Comparison of ENCODE assay signal across 14 cellular contexts in genomic region chr1:196991919-196992651, GRCh38. TPM values are rescaled to one million over a fixed set of nuclear protein-coding genes. Genes with fewer than 3 reads are reported as not detected.
DNase-seq lines count a peak whose midpoint lies in the region; ATAC-seq and TF ChIP-seq lines count a peak whose summit lies in the region.
"Not testable (repeated sequence)": the region's sequence is repeated elsewhere in the genome, so short reads cannot be mapped to it uniquely, and the experiment has no call there.
"Had no signal": no experiment of that assay in that cellular context is flagged by ENCODE, and none has a peak within 500 bp of the region (broad histone marks: within the 10 kb centered on the region; RNA-seq: fewer than 3 reads in every experiment).

No MANE protein-coding gene starts in this region.

- not testable (repeated sequence) for H3F3A ChIP-seq in PC-3 (ENCODE audit: low read length, unreplicated experiment); neural progenitor cell (ENCODE audit: low read depth)

- H3K36me3 Mint-ChIP-seq in MCF 10A (ENCODE audit: insufficient read depth, unreplicated experiment); neural progenitor cell: not testable (repeated sequence)

- intact Hi-C loops in PC-3 (cut with micrococcal nuclease); MCF 10A (cut with micrococcal nuclease): not testable (repeated sequence)

- not testable (repeated sequence) for BruUV-seq in PC-3 (replicated peaks; lab: Mats Ljungman, UMichigan); MCF 10A (replicated peaks; lab: Mats Ljungman, UMichigan)

- H3K9me2 ChIP-seq in PC-3 (replicated peaks; ENCODE audit: low read length), result not testable (repeated sequence)

- not testable (repeated sequence) for H3K4me1 Mint-ChIP-seq in MCF 10A (ENCODE audit: insufficient read depth, unreplicated experiment); neural progenitor cell

- DNase-seq in M059J (ENCODE audit: low read depth) (peak; percentile 59), NCI-H2227 (lab: John Stamatoyannopoulos, UW; ENCODE audit: unreplicated experiment) (peak; percentile 87), PC-3 (peak; percentile 55), MCF 10A (ENCODE audit: unreplicated experiment) (peak; percentile 26), neural progenitor cell (ENCODE audit: low spot score) (peak; percentile 92)

- peak overlapping the region; percentile 63 for H3K9ac ChIP-seq in ES-I3 (ENCODE audit: low read depth, low read length)
- H3K9ac ChIP-seq in PC-3 (ENCODE audit: low read length); iPS-20b (ENCODE audit: low read depth, low read length); neural progenitor cell: not testable (repeated sequence)

- peak; percentile 75; the same call in 1 of the 2 replicates for ATAC-seq in PC-3

- not testable (repeated sequence) for TF ChIP-seq CTCF in PC-3 (conservative IDR thresholded peaks at IDR 0.05; ENCODE audit: low read depth, low read length); MCF 10A (IDR thresholded peaks at IDR 0.05; ENCODE audit: unreplicated experiment)
- peak; percentile 7 for TF ChIP-seq CTCF in neural progenitor cell (IDR thresholded peaks at IDR 0.05)

- H2AFZ ChIP-seq in PC-3 (ENCODE audit: low read length), result 0 out of 2 replicates have a peak overlapping the region, but pooled peaks have one; percentile 45
- H2AFZ ChIP-seq in neural progenitor cell (replicated peaks), result peak overlapping the region; percentile 92

- not testable (repeated sequence) for H3K4me3 ChIP-seq in PC-3 (ENCODE audit: low read length)
- H3K4me3 ChIP-seq in iPS-20b (ENCODE audit: low read length) (peak overlapping the region; percentile 28; the same call in 1 of the 2 replicates), neural progenitor cell (peak overlapping the region; percentile 12)

- CTCF ChIA-PET in PC-3 (lab: Charles Lee), result not testable (repeated sequence)
- CTCF ChIA-PET in MCF 10A (lab: Yijun Ruan, JAX), result interaction anchor here (0.7 to 1.0 kb wide), 2 partner anchors 8 to 9 kb away, joined by 3 to 4 read pairs; no protein-coding TSS in a partner anchor

- H3K27me3 ChIP-seq in PC-3 (ENCODE audit: low read length); iPS-20b (ENCODE audit: insufficient read depth, low read length); neural progenitor cell: not testable (repeated sequence)

- H3K27ac Mint-ChIP-seq in MCF 10A (ENCODE audit: low read depth, unreplicated experiment), result not testable (repeated sequence)
- peak overlapping the region; percentile 92 for H3K27ac Mint-ChIP-seq in neural progenitor cell

- H3K36me3 ChIP-seq in ES-I3 (ENCODE audit: insufficient read depth, low read length); PC-3 (ENCODE audit: low read depth, low read length); iPS-20b (ENCODE audit: insufficient read depth, low read depth, low read length); neural progenitor cell: not testable (repeated sequence)

- not testable (repeated sequence) for H3K27me3 Mint-ChIP-seq in MCF 10A (ENCODE audit: insufficient read depth, unreplicated experiment); neural progenitor cell (ENCODE audit: insufficient read depth, low read depth)

- not testable (repeated sequence) for H3K27ac ChIP-seq in PC-3 (ENCODE audit: low read length); iPS-20b (ENCODE audit: low read length); neural progenitor cell

- H3K9me3 ChIP-seq in ES-I3 (ENCODE audit: control insufficient read depth, insufficient read depth, low read length); PC-3 (ENCODE audit: low read length); iPS-20b (ENCODE audit: insufficient read depth, low read depth, low read length); neural progenitor cell (ENCODE audit: low read depth): not testable (repeated sequence)

- POLR2A ChIA-PET in PC-3 (lab: Charles Lee; ENCODE audit: unreplicated experiment); MCF 10A (lab: Yijun Ruan, JAX): not testable (repeated sequence)

- H4K20me1 ChIP-seq in PC-3 (ENCODE audit: low read length); neural progenitor cell (ENCODE audit: low read depth): not testable (repeated sequence)

- not testable (repeated sequence) for H3K4me2 ChIP-seq in PC-3 (ENCODE audit: low read length)
- H3K4me2 ChIP-seq in neural progenitor cell, result peak overlapping the region; percentile 57

- H3K9me3 Mint-ChIP-seq in MCF 10A (ENCODE audit: unreplicated experiment); neural progenitor cell: not testable (repeated sequence)

- not testable (repeated sequence) for H3K79me2 ChIP-seq in PC-3 (ENCODE audit: low read length); neural progenitor cell (ENCODE audit: low read depth)

- H3K4me3 Mint-ChIP-seq in MCF 10A (ENCODE audit: unreplicated experiment), result not testable (repeated sequence)
- peak overlapping the region; percentile 38 for H3K4me3 Mint-ChIP-seq in neural progenitor cell

- not testable (repeated sequence) for H3K4me1 ChIP-seq in ES-I3 (ENCODE audit: insufficient read depth, low read length); PC-3 (ENCODE audit: insufficient read depth, low read length); iPS-20b (ENCODE audit: insufficient read depth, low read length)
- H3K4me1 ChIP-seq in neural progenitor cell, result peaks cover 12% of the 10 kb centered on the region

RNA-seq across cellular contexts. Expression of gene CFHR5, which starts 14.7 kb away (rescaled TPM):
- total RNA-seq in M059J (2014; rRNA removed; shearing (Covaris generic)), result not detected in 2 replicates
- not detected in 2 replicates for total RNA-seq in PC-3 (2014; rRNA removed)
- total RNA-seq in MCF 10A (2022), result not detected in 2 replicates
- not detected in 2 replicates for total RNA-seq in neural progenitor cell (ENCODE audit: low replicate concordance)
- total RNA-seq: activated naive CD4-positive, alpha-beta T cell treated with anti-CD3 and anti-CD28 coated beads for 36 hours; breast epithelium; kidney epithelial cell; naive thymus-derived CD8-positive, alpha-beta T cell; sigmoid colon; T-helper 1 cell treated with Interleukin-12 subunit alpha and Interleukin-12 subunit beta and Interleukin-4 antibody, amounts not matched to agents 30 ng/mL and 1 ng/mL, for 36 hours; vagina had no signal

RNA-seq across cellular contexts. Expression of gene CFHR2, which starts 48.5 kb away (rescaled TPM):
- total RNA-seq in M059J (2014; rRNA removed; shearing (Covaris generic)), result not detected in 2 replicates
- total RNA-seq in PC-3 (2014; rRNA removed) (not detected in 2 replicates), MCF 10A (2022) (not detected in 2 replicates), neural progenitor cell (ENCODE audit: low replicate concordance) (not detected in 2 replicates)
- total RNA-seq: activated naive CD4-positive, alpha-beta T cell treated with anti-CD3 and anti-CD28 coated beads for 36 hours; breast epithelium; kidney epithelial cell; naive thymus-derived CD8-positive, alpha-beta T cell; sigmoid colon; T-helper 1 cell treated with Interleukin-12 subunit alpha and Interleukin-12 subunit beta and Interleukin-4 antibody, amounts not matched to agents 30 ng/mL and 1 ng/mL, for 36 hours; vagina had no signal

Comparison
In these comparisons a context has a peak if more than half of its experiments do, and no peak if none do; other contexts are left out.
1. DNase-seq: peak in every context shown above with its lines; median percentile 92 in neural progenitor cell; 87 in NCI-H2227; 59 in M059J; 55 in PC-3; 26 in MCF 10A.